12 cellular contexts compared by ENCODE assay signal in genomic region chr12:93403988-93404803, GRCh38. TPM values are rescaled to one million over a fixed set of nuclear protein-coding genes. Genes with fewer than 3 reads are reported as not detected.
DNase-seq lines count a peak whose midpoint lies in the region; TF ChIP-seq lines count a peak whose summit lies in the region.
"Had no signal": no experiment of that assay in that cellular context is flagged by ENCODE, and none has a peak within 500 bp of the region (broad histone marks: within the 10 kb centered on the region; RNA-seq: fewer than 3 reads in every experiment).

No MANE protein-coding gene starts in this region.

- no peaks in the 10 kb centered on the region for H3K9me3 Mint-ChIP-seq in progenitor cell of endocrine pancreas (ENCODE audit: low read depth)
- H3K9me3 Mint-ChIP-seq: immature natural killer cell had no signal

- no peak overlapping the region for H3K4me3 ChIP-seq in fibroblast of mammary gland (ENCODE audit: control insufficient read depth, low read depth, low read length)

- H3K27ac Mint-ChIP-seq in progenitor cell of endocrine pancreas = peak overlapping the region; percentile 19

- H3K27me3 Mint-ChIP-seq in progenitor cell of endocrine pancreas = no peaks in the 10 kb centered on the region

- DNase-seq in DMS 273 (lab: John Stamatoyannopoulos, UW; ENCODE audit: unreplicated experiment) (peak; percentile 21), DMS 273 treated with DMSO at 0.1 percent for 48 hours (lab: John Stamatoyannopoulos, UW) (no peak), NCI-H510A (lab: John Stamatoyannopoulos, UW) (peak; percentile 26), fibroblast of mammary gland (ENCODE audit: low read depth) (peak; percentile 72), progenitor cell of endocrine pancreas (ENCODE audit: low spot score, unreplicated experiment) (no peak), NCI-H524 treated with DMSO at 0.1 percent for 48 hours (lab: John Stamatoyannopoulos, UW) (no peak), NCI-H2227 (lab: John Stamatoyannopoulos, UW; ENCODE audit: unreplicated experiment) (no peak), SHP77 treated with DMSO at 0.1 percent for 48 hours (lab: John Stamatoyannopoulos, UW) (no peak)
- DNase-seq: activated CD8-positive, alpha-beta memory T cell treated with anti-CD3 and anti-CD28 coated beads, Interleukin-2, amount 50 U/mL, for 4 hours; DMS153; immature natural killer cell; NCI-H1048 had no signal

- peaks cover 19% of the 10 kb centered on the region for H3K36me3 Mint-ChIP-seq in progenitor cell of endocrine pancreas (ENCODE audit: insufficient read depth)

- TF ChIP-seq CTCF in fibroblast of mammary gland (conservative IDR thresholded peaks at IDR 0.05; ENCODE audit: control insufficient read depth, insufficient read depth, low read depth, low read length) = no peak
- no peak for TF ChIP-seq CTCF in progenitor cell of endocrine pancreas (IDR thresholded peaks at IDR 0.05; ENCODE audit: unreplicated experiment)

- H3K4me3 Mint-ChIP-seq in progenitor cell of endocrine pancreas (ENCODE audit: low read depth) = no peak overlapping the region
- H3K4me3 Mint-ChIP-seq: immature natural killer cell had no signal

- H3K4me1 Mint-ChIP-seq in progenitor cell of endocrine pancreas (ENCODE audit: low read depth) = peaks cover 12% of the 10 kb centered on the region

RNA-seq across cellular contexts. Expression of gene NUDT4, which starts 26.5 kb away (rescaled TPM):
- total RNA-seq in progenitor cell of endocrine pancreas = 66.3 and 68.8 TPM in 2 replicates

RNA-seq across cellular contexts. Expression of gene UBE2N, which starts 37.6 kb away (rescaled TPM):
- total RNA-seq in progenitor cell of endocrine pancreas = 129 TPM in 2 replicates

Comparison
In these comparisons a context has a peak if more than half of its experiments do, and no peak if none do; other contexts are left out.
1. DNase-seq: peak in DMS 273 (single experiment), NCI-H510A (single experiment) and fibroblast of mammary gland (single experiment); none in DMS 273 treated with DMSO at 0.1 percent for 48 hours (single experiment), progenitor cell of endocrine pancreas (single experiment), NCI-H524 treated with DMSO at 0.1 percent for 48 hours (single experiment), NCI-H2227 (single experiment) and SHP77 treated with DMSO at 0.1 percent for 48 hours (single experiment).